In genomic region chr11:64553554-64554201, GRCh38 we compare ENCODE assay signal across 9 cellular contexts. TPM values are rescaled to one million over a fixed set of nuclear protein-coding genes. Genes with fewer than 3 reads are reported as not detected.
DNase-seq lines count a peak whose midpoint lies in the region; ATAC-seq and TF ChIP-seq lines count a peak whose summit lies in the region.
"Had no signal": no experiment of that assay in that cellular context is flagged by ENCODE, and none has a peak within 500 bp of the region (broad histone marks: within the 10 kb centered on the region; RNA-seq: fewer than 3 reads in every experiment).

No MANE protein-coding gene starts in this region.

- H3K4me3 ChIP-seq in fibroblast of lung (replicated peaks in 1 of 4; ENCODE audit: control extremely low read depth in 1 of 4, insufficient read depth in 1 of 4, low read depth in 3 of 4, low read length in 4 of 4) (no peak overlapping the region), neural cell (ENCODE audit: low read length) (no peak overlapping the region)

- no peaks in the 10 kb centered on the region for H3K9me2 ChIP-seq in neural cell (ENCODE audit: insufficient read depth, low read length)

- no peaks in the 10 kb centered on the region for H3K27me3 ChIP-seq in fibroblast of lung (ENCODE audit: control insufficient read depth, insufficient read depth, low read length)
- H3K27me3 ChIP-seq in neural cell (ENCODE audit: insufficient read depth, low read depth, low read length) = no peaks in the 10 kb centered on the region

- H3K27ac ChIP-seq in fibroblast of lung (ENCODE audit: insufficient read depth, low read length) = no peak overlapping the region
- H3K27ac ChIP-seq in neural cell (ENCODE audit: low read length) = no peak overlapping the region
- peak overlapping the region; percentile 28 for H3K27ac ChIP-seq in substantia nigra (ENCODE audit: low read depth, low read length, poor library complexity, severe bottlenecking)

- TF ChIP-seq CTCF in fibroblast of lung (conservative IDR thresholded peaks at IDR 0.05 in 1 of 2, IDR thresholded peaks at IDR 0.05 in 1 of 2; ENCODE audit: low read depth in 1 of 2, low read length in 2 of 2) = peak; percentile 93 to 98
- peak; percentile 90 for TF ChIP-seq CTCF in neural cell (IDR thresholded peaks at IDR 0.05; ENCODE audit: poor library complexity, severe bottlenecking)

- H4K20me1 ChIP-seq in fibroblast of lung (ENCODE audit: control insufficient read depth, extremely low read depth, insufficient read depth, low read length) (no peaks in the 10 kb centered on the region), neural cell (ENCODE audit: insufficient read depth) (no peaks in the 10 kb centered on the region)

- H3K79me2 ChIP-seq in fibroblast of lung (ENCODE audit: control insufficient read depth, insufficient read depth, low read length) (no peaks in the 10 kb centered on the region), neural cell (replicated peaks; ENCODE audit: insufficient read depth, low read length) (no peaks in the 10 kb centered on the region)

- no peak for ATAC-seq in HG03378 (IDR thresholded peaks at IDR 0.05; ENCODE audit: unreplicated experiment)

- H3K4me2 ChIP-seq in fibroblast of lung (ENCODE audit: extremely low read depth, insufficient read depth, low read length) = peak overlapping the region; percentile 44
- H3K4me2 ChIP-seq in neural cell (ENCODE audit: low read length) = no peak overlapping the region

- no peak for TF ChIP-seq EP300 in neural cell (conservative IDR thresholded peaks at IDR 0.05; ENCODE audit: poor library complexity, severe bottlenecking)

- H3K9me3 ChIP-seq in fibroblast of lung (ENCODE audit: control insufficient read depth, insufficient read depth, low read depth, low read length) (no peaks in the 10 kb centered on the region), neural cell (ENCODE audit: low read length) (no peaks in the 10 kb centered on the region)

- peak overlapping the region; percentile 62 for H2AFZ ChIP-seq in fibroblast of lung (ENCODE audit: low read length)
- H2AFZ ChIP-seq in neural cell (ENCODE audit: low read depth, low read length) = no peak overlapping the region

- DNase-seq in SKM-1 treated with dmso at 0.1 percent for 144 hours (lab: John Stamatoyannopoulos, UW; ENCODE audit: unreplicated experiment) = peak; percentile 27
- no peak for DNase-seq in SKM-1 (lab: John Stamatoyannopoulos, UW; ENCODE audit: unreplicated experiment)
- DNase-seq in NCI-H446 treated with DMSO at 0.1 percent for 48 hours (lab: John Stamatoyannopoulos, UW) = peak; percentile 24
- peak; percentile 64 to 71 for DNase-seq in activated T-cell treated with anti-CD3 and anti-CD28 coated beads, Interleukin-2, amount 50 U/mL, for 48 hours
- DNase-seq in fibroblast of lung (ENCODE audit: low read depth in 2 of 2) = peak; percentile 19 to 59
- peak in 37 of 49 donors; percentile 14 to 81 (median 46) for DNase-seq in substantia nigra (lab: John Stamatoyannopoulos, UW)

- TF ChIP-seq RAD21 in neural cell (conservative IDR thresholded peaks at IDR 0.05) = peak; percentile 89

- H3K9ac ChIP-seq in fibroblast of lung (ENCODE audit: insufficient read depth, low read length) (no peak overlapping the region), neural cell (ENCODE audit: low read length) (no peak overlapping the region)

- peaks cover 6% of the 10 kb centered on the region for H3K4me1 ChIP-seq in fibroblast of lung (ENCODE audit: control insufficient read depth, extremely low read depth, insufficient read depth, low read length)

- no peaks in the 10 kb centered on the region for H3K36me3 ChIP-seq in fibroblast of lung (ENCODE audit: control insufficient read depth, insufficient read depth, low read length)
- no peaks in the 10 kb centered on the region for H3K36me3 ChIP-seq in neural cell (ENCODE audit: insufficient read depth, low read length)

- H3F3A ChIP-seq in neural cell (ENCODE audit: insufficient read depth, low read length, poor library complexity, severe bottlenecking) = no peaks in the 10 kb centered on the region

TF ChIP-seq in neural cell, 6 proteins besides CTCF, POLR2A, EP300 and RAD21:
- no peak for TF ChIP-seq MXI1 (conservative IDR thresholded peaks at IDR 0.05; ENCODE audit: poor library complexity, severe bottlenecking)
- TF ChIP-seq SMC3 (conservative IDR thresholded peaks at IDR 0.05; ENCODE audit: poor library complexity) = peak; percentile 96

RNA-seq across cellular contexts. Expression of gene SLC22A11, which starts 2.1 kb away (rescaled TPM):
- total RNA-seq in fibroblast of lung = not detected in 2 replicates
- polyA plus RNA-seq in fibroblast of lung (not detected in 2 replicates), neural cell (not detected in 2 replicates)
- not detected in 2 replicates for polyA plus RNA-seq in fibroblast of lung (2012)
- polyA minus RNA-seq in fibroblast of lung (ENCODE audit: low replicate concordance) (not detected in 2 replicates), neural cell (not detected in 2 replicates)
- total RNA-seq: mononuclear cell had no signal

RNA-seq across cellular contexts. Expression of gene SLC22A12, which starts 37.3 kb away (rescaled TPM):
- total RNA-seq in fibroblast of lung = not detected in 2 replicates
- polyA plus RNA-seq in fibroblast of lung = not detected in 2 replicates
- not detected in 2 replicates for polyA plus RNA-seq in fibroblast of lung (2012)
- polyA minus RNA-seq in fibroblast of lung (ENCODE audit: low replicate concordance) = not detected in 2 replicates
- polyA plus RNA-seq in neural cell = not detected in 2 replicates
- polyA minus RNA-seq in neural cell = not detected in 2 replicates
- total RNA-seq: mononuclear cell had no signal
